ENCODE assay signal across 13 cellular contexts in the genomic region with DNA sequence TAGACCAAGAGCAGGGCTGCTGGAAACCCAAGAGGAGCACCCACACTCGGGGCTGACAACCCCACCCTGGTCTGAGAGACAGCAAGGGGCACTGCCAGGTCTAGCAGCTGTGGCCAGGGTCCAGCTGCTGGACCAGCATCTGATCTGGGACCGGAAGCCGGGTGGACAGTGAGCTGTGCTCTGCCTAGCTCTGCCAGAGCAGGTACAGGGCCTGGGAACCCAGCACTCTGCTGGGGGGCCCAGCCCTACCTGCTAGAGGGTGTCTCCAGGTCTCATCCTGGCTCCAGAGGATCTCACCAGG.
"Had no signal": no experiment of that assay in that cellular context is flagged by ENCODE, and none has a peak within 500 bp of the region (broad histone marks: within the 10 kb centered on the region; RNA-seq: fewer than 3 reads in every experiment).

No MANE protein-coding gene starts in this region.

- ATAC-seq: heart left ventricle; psoas muscle; stimulated activated memory B cell treated with anti-CD40 and anti-IgM and Interleukin-4, amounts not matched to agents 10 μg/mL and 1 μg/mL and 100 μg/mL, for 72 hours had no signal

- H3K4me1 ChIP-seq: heart left ventricle, psoas muscle, tibial artery, uterus had no signal

- H3K36me3 ChIP-seq: heart left ventricle, neutrophil, tibial artery, upper lobe of left lung, uterus had no signal

- H3K27me3 ChIP-seq: upper lobe of left lung, uterus had no signal

- DNase-seq: heart left ventricle; hippocampal formation; kidney glomerular epithelial cell; midbrain; psoas muscle; small intestine; stimulated activated CD4-positive, alpha-beta T cell treated with anti-CD3 and anti-CD28 coated beads, Interleukin-2, amount 100 ng/mL, for 48 hours; stimulated activated CD8-positive, alpha-beta memory T cell treated with anti-CD3 and anti-CD28 coated beads, Interleukin-4, amount 100 ng/mL, for 48 hours; upper lobe of left lung; uterus had no signal

- H3K4me3 ChIP-seq: heart left ventricle, psoas muscle, tibial artery, upper lobe of left lung, uterus had no signal

- H3K27ac ChIP-seq: heart left ventricle, neutrophil, psoas muscle, tibial artery, upper lobe of left lung, uterus had no signal

- H3K9me3 ChIP-seq: heart left ventricle, neutrophil, psoas muscle, tibial artery, upper lobe of left lung, uterus had no signal
